11 cellular contexts compared by ENCODE assay signal in genomic region chr2:161208527-161209139, GRCh38. TPM values are rescaled to one million over a fixed set of nuclear protein-coding genes. Genes with fewer than 3 reads are reported as not detected.
A peak's percentile ranks its signal among the peaks of the same experiment; 100 is the strongest.
DNase-seq lines count a peak whose midpoint lies in the region; ATAC-seq and TF ChIP-seq lines count a peak whose summit lies in the region.
"Had no signal": no experiment of that assay in that cellular context is flagged by ENCODE, and none has a peak within 500 bp of the region (broad histone marks: within the 10 kb centered on the region; RNA-seq: fewer than 3 reads in every experiment).

No MANE protein-coding gene starts in this region.

- peaks cover 6% of the 10 kb centered on the region for H3K36me3 ChIP-seq in BJ (ENCODE audit: control insufficient read depth, insufficient read depth, low read length)

- no peaks in the 10 kb centered on the region for H3K9me3 Mint-ChIP-seq in activated T-helper 17 cell treated with anti-CD3 and anti-CD28 coated beads, Interleukin-2, amount 50 U/mL, for 72 hours

- H3K27me3 ChIP-seq in BJ (ENCODE audit: control insufficient read depth, insufficient read depth, low read length): no peaks in the 10 kb centered on the region
- H3K27me3 ChIP-seq: upper lobe of left lung had no signal

- H3K27ac Mint-ChIP-seq in activated T-helper 17 cell treated with anti-CD3 and anti-CD28 coated beads, Interleukin-2, amount 50 U/mL, for 72 hours: peak overlapping the region; percentile 58

- CTCF ChIA-PET in BJ (lab: Yijun Ruan, JAX): no interaction called here

- H3K27me3 Mint-ChIP-seq in activated T-helper 17 cell treated with anti-CD3 and anti-CD28 coated beads, Interleukin-2, amount 50 U/mL, for 72 hours: no peaks in the 10 kb centered on the region

- peak; percentile 26 for DNase-seq in BJ (ENCODE audit: low read depth)
- DNase-seq in HCEC 1CT: peak; percentile 80
- peak; percentile 91 for DNase-seq in iris pigment epithelial cell (ENCODE audit: low read depth)
- DNase-seq in stimulated activated CD4-positive, alpha-beta T cell treated with anti-CD3 and anti-CD28 coated beads, Interleukin-12 subunit alpha, Interleukin-12 subunit beta, amount 100 ng/mL, for 4 hours: no peak
- DNase-seq in activated naive CD4-positive, alpha-beta T cell treated with Interleukin-2 at 50 U/mL for 16 hours: no peak
- DNase-seq in stimulated activated CD4-positive, alpha-beta T cell treated with anti-CD3 and anti-CD28 coated beads, Interleukin-15, amount 100 ng/mL, for 24 hours: no peak
- DNase-seq: NCI-H1092 treated with DMSO at 0.1 percent for 48 hours, upper lobe of left lung had no signal

- no peak for TF ChIP-seq CTCF in BJ (IDR thresholded peaks at IDR 0.05; ENCODE audit: insufficient read depth, low read depth, low read length)

- no peak overlapping the region for H3K4me3 ChIP-seq in BJ (ENCODE audit: low read depth, low read length)
- H3K4me3 ChIP-seq: HAP-1, upper lobe of left lung had no signal

- peak; percentile 71 for ATAC-seq in activated T-helper 17 cell treated with anti-CD3 and anti-CD28 coated beads, Interleukin-2, amount 50 U/mL, for 72 hours (replicated peaks)
- no peak for ATAC-seq in GM21390 (IDR thresholded peaks at IDR 0.05; ENCODE audit: unreplicated experiment)

- H3K4me3 Mint-ChIP-seq in activated T-helper 17 cell treated with anti-CD3 and anti-CD28 coated beads, Interleukin-2, amount 50 U/mL, for 72 hours: no peak overlapping the region

- peaks cover 100% of the 10 kb centered on the region for H3K36me3 Mint-ChIP-seq in activated T-helper 17 cell treated with anti-CD3 and anti-CD28 coated beads, Interleukin-2, amount 50 U/mL, for 72 hours (ENCODE audit: low read depth)

- peaks cover 11% of the 10 kb centered on the region for H3K4me1 Mint-ChIP-seq in activated T-helper 17 cell treated with anti-CD3 and anti-CD28 coated beads, Interleukin-2, amount 50 U/mL, for 72 hours

- POLR2A ChIA-PET in BJ (lab: Charles Lee): no interaction called here

RNA-seq across cellular contexts. Expression of gene TANK, which starts 48.4 kb away (rescaled TPM):
- polyA plus RNA-seq in BJ (2011; rRNA removed): 29.8 and 39.3 TPM in 2 replicates
- 12.9 and 17.8 TPM in 2 replicates for polyA minus RNA-seq in BJ (2011; rRNA and poly(A)+ RNA removed)
- 100 to 1,000 TPM; 110 to 114 TPM for total RNA-seq in activated T-helper 17 cell treated with anti-CD3 and anti-CD28 coated beads, Interleukin-2, amount 50 U/mL, for 72 hours

Comparison
In these comparisons a context has a peak if more than half of its experiments do, and no peak if none do; other contexts are left out.
1. DNase-seq: peak in BJ (single experiment), HCEC 1CT (single experiment) and iris pigment epithelial cell (single experiment); none in stimulated activated CD4-positive, alpha-beta T cell treated with anti-CD3 and anti-CD28 coated beads, Interleukin-12 subunit alpha, Interleukin-12 subunit beta, amount 100 ng/mL, for 4 hours (single experiment), activated naive CD4-positive, alpha-beta T cell treated with Interleukin-2 at 50 U/mL for 16 hours (single experiment) and stimulated activated CD4-positive, alpha-beta T cell treated with anti-CD3 and anti-CD28 coated beads, Interleukin-15, amount 100 ng/mL, for 24 hours (single experiment).